28 cellular contexts compared by ENCODE assay signal in genomic region chr9:134846699-134847098, GRCh38. TPM values are rescaled to one million over a fixed set of nuclear protein-coding genes. Genes with fewer than 3 reads are reported as not detected.
"Had no signal": no experiment of that assay in that cellular context is flagged by ENCODE, and none has a peak within 500 bp of the region (broad histone marks: within the 10 kb centered on the region; RNA-seq: fewer than 3 reads in every experiment).

No MANE protein-coding gene starts in this region.

- ATAC-seq: stimulated activated effector memory CD8-positive, alpha-beta T cell treated with anti-CD3 and anti-CD28 coated beads, Interleukin-12 subunit alpha, Interleukin-12 subunit beta, amount 100 ng/mL, for 72 hours; stimulated activated memory B cell treated with anti-CD40 and anti-IgM and Interleukin-4, amounts not matched to agents 10 μg/mL and 1 μg/mL and 100 μg/mL, for 72 hours; stimulated activated naive B cell treated with anti-CD40 and anti-IgM and Interleukin-4, amounts not matched to agents 10 μg/mL and 1 μg/mL and 100 μg/mL, for 72 hours; stimulated activated naive CD8-positive, alpha-beta T cell treated with anti-CD3 and anti-CD28 coated beads, Interleukin-15, amount 100 ng/mL, for 72 hours; stimulated activated naive CD8-positive, alpha-beta T cell treated with anti-CD3 and anti-CD28 coated beads, Interleukin-15, Interleukin-2, amounts not matched to agents 100 U/mL and 50 U/mL, for 24 hours had no signal

- DNase-seq: stimulated activated CD4-positive, alpha-beta T cell treated with anti-CD3 and anti-CD28 coated beads, Interleukin-2, amount 100 ng/mL, for 48 hours; stimulated activated CD4-positive, alpha-beta T cell treated with anti-CD3 and anti-CD28 coated beads, Interleukin-4, amount 100 ng/mL, for 1 hour; stimulated activated CD4-positive, alpha-beta T cell treated with anti-CD3 and anti-CD28 coated beads, Interleukin-4, amount 100 ng/mL, for 24 hours; stimulated activated CD4-positive, alpha-beta T cell treated with anti-CD3 and anti-CD28 coated beads, Interleukin-4, amount 100 ng/mL, for 4 hours; stimulated activated CD8-positive, alpha-beta memory T cell treated with anti-CD3 and anti-CD28 coated beads, Interleukin-4, amount 100 ng/mL, for 48 hours; stimulated activated naive B cell treated with anti-CD40 and anti-IgM and Interleukin-4, amounts not matched to agents 10 μg/mL and 1 μg/mL and 100 μg/mL, for 72 hours; stimulated activated naive CD4-positive, alpha-beta T cell; stimulated activated naive CD4-positive, alpha-beta T cell treated with Interleukin-2 at 50 U/mL for 16 hours; stimulated activated naive CD8-positive, alpha-beta T cell treated with anti-CD3 and anti-CD28 coated beads, Interleukin-15, amount 100 ng/mL, for 72 hours; stimulated activated naive CD8-positive, alpha-beta T cell treated with anti-CD3 and anti-CD28 coated beads, Interleukin-15, Interleukin-2, amounts not matched to agents 100 U/mL and 50 U/mL, for 24 hours; stomach; substantia nigra; testis; thyroid gland; tibial artery; transverse colon; trophoblast cell; upper lobe of right lung; uterus had no signal

- H3K27me3 ChIP-seq: stomach, suprapubic skin, testis, thyroid gland, tibial artery, tibial nerve, transverse colon, upper lobe of left lung, upper lobe of right lung, uterus, vagina had no signal

- H3K9me3 ChIP-seq: suprapubic skin, testis, thoracic aorta, thyroid gland, tibial artery, transverse colon, upper lobe of right lung, uterus, vagina had no signal

- H3K27ac ChIP-seq: stomach, suprapubic skin, testis, thoracic aorta, thyroid gland, tibial artery, tibial nerve, transverse colon, upper lobe of left lung, upper lobe of right lung, uterus, vagina had no signal

- H3K4me1 ChIP-seq: stomach, suprapubic skin, testis, thyroid gland, tibial artery, tibial nerve, transverse colon, upper lobe of left lung, upper lobe of right lung, uterus, vagina had no signal

- H3K36me3 ChIP-seq: thyroid gland, upper lobe of left lung, uterus had no signal

- H3K4me3 ChIP-seq: stomach, suprapubic skin, testis, thoracic aorta, thyroid gland, tibial artery, tibial nerve, transverse colon, upper lobe of left lung, upper lobe of right lung, uterus, vagina had no signal

RNA-seq across cellular contexts. Expression of gene FCN2, which starts 33.9 kb away (rescaled TPM):
- total RNA-seq: stomach, temporal lobe, thoracic aorta, transverse colon, upper lobe of left lung, upper lobe of right lung, urinary bladder, vagina had no signal
